12 cellular contexts compared by ENCODE assay signal in genomic region chr11:5712507-5712906, GRCh38. TPM values are rescaled to one million over a fixed set of nuclear protein-coding genes. Genes with fewer than 3 reads are reported as not detected.
DNase-seq lines count a peak whose midpoint lies in the region; ATAC-seq and TF ChIP-seq lines count a peak whose summit lies in the region.
"Had no signal": no experiment of that assay in that cellular context is flagged by ENCODE, and none has a peak within 500 bp of the region (broad histone marks: within the 10 kb centered on the region; RNA-seq: fewer than 3 reads in every experiment).

No MANE protein-coding gene starts in this region.

- DNase-seq in GM10248 (ENCODE audit: extremely low spot score) (no peak), brain microvascular endothelial cell (no peak), inferior parietal cortex (ENCODE audit: extremely low spot score) (no peak), kidney glomerular epithelial cell (lab: John Stamatoyannopoulos, UW) (no peak), dorsolateral prefrontal cortex (no peak)
- DNase-seq: activated T-cell treated with anti-CD3 and anti-CD28 coated beads, Interleukin-2, amount 50 U/mL, for 48 hours; left ventricle myocardium superior; NCI-H2107; stimulated activated CD8-positive, alpha-beta memory T cell treated with anti-CD3 and anti-CD28 coated beads, Interleukin-4, amount 100 ng/mL, for 48 hours had no signal

- CTCF ChIA-PET in GM10248 (lab: Yijun Ruan, JAX): interaction anchor here (1.1 to 1.4 kb wide), 3 partner anchors 13 to 29 kb away, joined by 3 to 6 read pairs (median 4); partner anchors contain the start of gene TRIM5

- no peak overlapping the region for H2AFZ ChIP-seq in neural cell (ENCODE audit: low read depth, low read length)

- peak; percentile 55 for ATAC-seq in HG03196 (IDR thresholded peaks at IDR 0.05; ENCODE audit: unreplicated experiment)
- no peak for ATAC-seq in GM18867 (IDR thresholded peaks at IDR 0.05; ENCODE audit: unreplicated experiment)
- ATAC-seq: left ventricle myocardium superior had no signal

- no peak for TF ChIP-seq EP300 in neural cell (conservative IDR thresholded peaks at IDR 0.05; ENCODE audit: poor library complexity, severe bottlenecking)

- H3K27ac ChIP-seq in brain microvascular endothelial cell: no peak overlapping the region
- H3K27ac ChIP-seq in neural cell (ENCODE audit: low read length): no peak overlapping the region
- H3K27ac ChIP-seq in dorsolateral prefrontal cortex: no peak overlapping the region

- H3K36me3 ChIP-seq in brain microvascular endothelial cell (replicated peaks): peaks cover 10% of the 10 kb centered on the region
- H3K36me3 ChIP-seq in neural cell (ENCODE audit: insufficient read depth, low read length): no peaks in the 10 kb centered on the region

- TF ChIP-seq RAD21 in neural cell (conservative IDR thresholded peaks at IDR 0.05): no peak

- H3K4me3 ChIP-seq in brain microvascular endothelial cell (ENCODE audit: low read depth, low read length): no peak overlapping the region
- no peak overlapping the region for H3K4me3 ChIP-seq in neural cell (ENCODE audit: low read length)
- no peak overlapping the region for H3K4me3 ChIP-seq in dorsolateral prefrontal cortex

- in situ Hi-C loops in brain microvascular endothelial cell (cut with HindIII; ENCODE audit: low pct_ligation_motif_present, low sequenced_read_pairs): no loop called here

- H3K9me2 ChIP-seq in neural cell (ENCODE audit: insufficient read depth, low read length): no peaks in the 10 kb centered on the region

- H4K20me1 ChIP-seq in neural cell (ENCODE audit: insufficient read depth): no peaks in the 10 kb centered on the region

- no peaks in the 10 kb centered on the region for H3K9me3 ChIP-seq in neural cell (ENCODE audit: low read length)

- TF ChIP-seq CTCF in GM10248 (IDR thresholded peaks at IDR 0.05; ENCODE audit: control extremely low read depth, extremely low read depth, low read depth, missing control alignments): peak; percentile 31
- TF ChIP-seq CTCF in brain microvascular endothelial cell (IDR thresholded peaks at IDR 0.05; ENCODE audit: low read depth, low read length, missing control alignments): peak; percentile 25
- peak; percentile 39 for TF ChIP-seq CTCF in neural cell (IDR thresholded peaks at IDR 0.05; ENCODE audit: poor library complexity, severe bottlenecking)
- peak in 15 of 56 donors; percentile 7 to 37 (median 22) for TF ChIP-seq CTCF in dorsolateral prefrontal cortex (IDR thresholded peaks at IDR 0.05 in 54 of 56, conservative IDR thresholded peaks at IDR 0.05 in 2 of 56; ENCODE audit: low read depth in 1 of 56, partially characterized antibody in 56 of 56)

- H3K27me3 ChIP-seq in brain microvascular endothelial cell (replicated peaks): no peaks in the 10 kb centered on the region
- H3K27me3 ChIP-seq in neural cell (ENCODE audit: insufficient read depth, low read depth, low read length): no peaks in the 10 kb centered on the region
- H3K27me3 ChIP-seq in dorsolateral prefrontal cortex: no peaks in the 10 kb centered on the region

- H3K4me2 ChIP-seq in neural cell (ENCODE audit: low read length): no peak overlapping the region

- H3K79me2 ChIP-seq in neural cell (replicated peaks; ENCODE audit: insufficient read depth, low read length): no peaks in the 10 kb centered on the region

- no peaks in the 10 kb centered on the region for H3F3A ChIP-seq in neural cell (ENCODE audit: insufficient read depth, low read length, poor library complexity, severe bottlenecking)

- H3K9ac ChIP-seq in neural cell (ENCODE audit: low read length): no peak overlapping the region

- POLR2A ChIA-PET in GM10248 (lab: Yijun Ruan, JAX): interaction anchor here (1.0 kb wide), 1 partner anchor 11 kb away, joined by 3 read pairs; no protein-coding TSS in a partner anchor

- intact Hi-C loops in dorsolateral prefrontal cortex (cut with DNase I): no loop called here

TF ChIP-seq in neural cell, 6 proteins besides CTCF, POLR2A, EP300 and RAD21:
- no peak for TF ChIP-seq EZH2 (IDR thresholded peaks at IDR 0.05; ENCODE audit: borderline replicate concordance, insufficient read depth, low read length, poor library complexity, severe bottlenecking)
TF ChIP-seq in neural cell: peak in this region for 0.

RNA-seq across cellular contexts. Expression of gene TRIM22, which starts 22.9 kb away (rescaled TPM):
- polyA plus RNA-seq in neural cell: 4.3 and 10.2 TPM in 2 replicates
- polyA minus RNA-seq in neural cell: 2.9 and 4.6 TPM in 2 replicates
- total RNA-seq in dorsolateral prefrontal cortex: 10 to 100 TPM; 15.5 to 93.4 (median 31.6) TPM

RNA-seq across cellular contexts. Expression of gene OR56B1, which starts 23.7 kb away (rescaled TPM):
- polyA plus RNA-seq in neural cell: not detected in 2 replicates
- 0.24 TPM in 1 of 2 replicates, not detected in the other for polyA minus RNA-seq in neural cell
- total RNA-seq in dorsolateral prefrontal cortex: 1 to 10 TPM in 2 of 120 experiments, under 1 TPM in 49, not detected in 69; 0.17 to 1.1 (median 0.33) TPM
- total RNA-seq: left ventricle myocardium superior had no signal

RNA-seq across cellular contexts. Expression of gene TRIM5, which starts 27.6 kb away (rescaled TPM):
- polyA plus RNA-seq in neural cell: 0.58 and 2.0 TPM in 2 replicates
- polyA minus RNA-seq in neural cell: 0.58 and 1.7 TPM in 2 replicates
- 10 to 100 TPM in 18 of 120 experiments, 1 to 10 TPM in 102; 2.7 to 18.5 (median 7.0) TPM for total RNA-seq in dorsolateral prefrontal cortex

RNA-seq across cellular contexts. Expression of gene OR52N4, which starts 41.5 kb away (rescaled TPM):
- polyA plus RNA-seq in neural cell: not detected in 2 replicates
- polyA minus RNA-seq in neural cell: not detected in 2 replicates
- total RNA-seq in dorsolateral prefrontal cortex: 1 to 10 TPM in 9 of 120 experiments, under 1 TPM in 50, not detected in 61; 0.33 to 1.8 (median 0.66) TPM
- total RNA-seq: left ventricle myocardium superior had no signal
